In the genomic region with DNA sequence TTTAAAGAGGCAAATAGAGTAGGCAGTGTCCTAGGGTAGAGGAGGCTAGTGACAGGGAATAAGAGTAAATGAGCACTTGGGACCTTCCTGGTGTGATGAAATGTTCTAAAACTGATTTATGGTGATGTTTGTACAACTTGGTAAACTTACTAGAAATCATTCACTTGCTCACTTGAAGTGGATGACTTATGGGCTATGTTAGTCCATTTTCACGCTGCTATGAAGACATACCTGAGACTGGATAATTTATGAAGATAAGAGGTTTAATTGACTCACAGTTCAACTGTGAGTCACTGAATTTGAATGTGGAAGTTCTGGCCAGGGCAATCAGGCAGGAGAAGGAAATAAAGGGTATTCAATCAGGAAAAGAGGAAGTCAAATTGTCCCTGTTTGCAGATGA, we compare ENCODE assay signal across 15 cellular contexts.
"Had no signal": no experiment of that assay in that cellular context is flagged by ENCODE, and none has a peak within 500 bp of the region (broad histone marks: within the 10 kb centered on the region; RNA-seq: fewer than 3 reads in every experiment).

No MANE protein-coding gene starts in this region.

- H3K4me3 ChIP-seq: ascending aorta, heart left ventricle, lower lobe of right lung, thyroid gland, vagina had no signal

- ATAC-seq: activated CD8-positive, alpha-beta T cell treated with anti-CD3 and anti-CD28 coated beads for 36 hours; heart left ventricle; lower lobe of right lung; naive thymus-derived CD8-positive, alpha-beta T cell; right cardiac atrium; stimulated activated effector memory CD8-positive, alpha-beta T cell treated with anti-CD3 and anti-CD28 coated beads, Interleukin-12 subunit alpha, Interleukin-12 subunit beta, amount 100 ng/mL, for 72 hours had no signal

- H3K9me3 ChIP-seq: ascending aorta, heart left ventricle, lower lobe of right lung, neutrophil, thyroid gland, vagina had no signal

- H3K27ac ChIP-seq: ascending aorta, heart left ventricle, lower lobe of right lung, neutrophil, thyroid gland, vagina had no signal

- H3K27me3 ChIP-seq: ascending aorta, neutrophil, thyroid gland, vagina had no signal

- H3K4me1 ChIP-seq: ascending aorta, heart left ventricle, lower lobe of right lung, thyroid gland, vagina had no signal

- H3K36me3 ChIP-seq: ascending aorta, heart left ventricle, lower lobe of right lung, neutrophil, thyroid gland, vagina had no signal

- DNase-seq: activated CD4-positive, alpha-beta T cell treated with anti-CD3 and anti-CD28 coated beads for 4 hours; activated CD8-positive, alpha-beta memory T cell treated with anti-CD3 and anti-CD28 coated beads, Interleukin-2, amount 50 U/mL, for 48 hours; activated CD8-positive, alpha-beta T cell treated with anti-CD3 and anti-CD28 coated beads for 36 hours; foreskin melanocyte; heart left ventricle; kidney; lower lobe of right lung; naive thymus-derived CD8-positive, alpha-beta T cell; posterior cingulate gyrus; right cardiac atrium; thyroid gland had no signal
